8 cellular contexts compared by ENCODE assay signal in the genomic region with DNA sequence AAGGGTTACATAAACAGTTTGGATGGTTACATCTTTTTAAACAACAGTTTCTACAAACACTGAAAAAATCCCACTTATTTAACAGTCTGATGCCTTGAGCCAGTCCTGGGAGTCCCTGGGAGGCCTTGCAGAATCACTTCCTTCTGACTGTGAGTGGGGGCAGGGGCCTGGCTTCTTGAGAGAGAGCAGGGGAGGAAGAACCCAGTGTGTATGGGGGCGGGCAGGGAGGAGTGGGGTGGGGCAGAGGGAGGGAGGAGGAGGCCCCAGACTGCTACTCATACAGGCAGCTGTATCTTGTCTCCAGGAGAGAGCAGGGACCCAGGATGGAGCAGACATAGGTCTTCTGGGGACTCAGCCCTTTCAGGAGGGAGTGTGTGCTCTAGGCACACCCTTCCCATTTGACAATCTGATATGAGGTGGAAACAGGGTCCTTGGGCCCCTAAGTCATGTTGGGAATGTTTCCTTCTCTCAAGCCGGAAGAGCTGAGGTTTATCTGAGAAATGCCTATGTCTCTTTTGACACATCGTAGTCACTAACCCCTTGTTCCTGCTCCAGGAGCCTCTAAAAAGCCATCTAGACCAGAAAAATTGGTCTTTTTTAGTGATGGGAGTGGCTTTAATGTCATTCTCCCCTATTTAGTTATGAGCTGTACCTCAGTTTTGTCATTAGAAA. TPM values are rescaled to one million over a fixed set of nuclear protein-coding genes. Genes with fewer than 3 reads are reported as not detected.
DNase-seq lines count a peak whose midpoint lies in the region; ATAC-seq and TF ChIP-seq lines count a peak whose summit lies in the region.

No MANE protein-coding gene starts in this region.

- H3K4me3 Mint-ChIP-seq in T-helper 17 cell, result peak overlapping the region; percentile 80
- H3K4me3 Mint-ChIP-seq in central memory CD8-positive, alpha-beta T cell, result peak overlapping the region; percentile 66

- H3K79me1 ChIP-seq in mesendoderm (ENCODE audit: low read length), result no peaks in the 10 kb centered on the region

- H3K27me3 Mint-ChIP-seq in T-helper 17 cell, result no peaks in the 10 kb centered on the region
- H3K27me3 Mint-ChIP-seq in central memory CD8-positive, alpha-beta T cell, result no peaks in the 10 kb centered on the region

- H3K4me2 ChIP-seq in mesendoderm (ENCODE audit: low read length), result no peak overlapping the region

- peak; percentile 39 for TF ChIP-seq POLR2A in GM19099 (IDR thresholded peaks at IDR 0.05; ENCODE audit: extremely low read depth, insufficient read length, low read depth)
- TF ChIP-seq POLR2A in stomach (IDR thresholded peaks at IDR 0.05), result no peak

- no peak for TF ChIP-seq CTCF in AG04450 (IDR thresholded peaks at IDR 0.05; ENCODE audit: low read depth, low read length)
- TF ChIP-seq CTCF in stomach (IDR thresholded peaks at IDR 0.05), result no peak

- DNase-seq in AG04450 (ENCODE audit: low read depth, low spot score) (peak; percentile 89), T-helper 17 cell (peak in 1 of 3 donors; percentile 33), mesendoderm (peak; percentile 94), stomach (peak; percentile 63), NCI-H1694 (lab: John Stamatoyannopoulos, UW) (no peak)
- DNase-seq in central memory CD8-positive, alpha-beta T cell (ENCODE audit: low spot score in 2 of 2), result no peak

- no peak for TF ChIP-seq EP300 in stomach (IDR thresholded peaks at IDR 0.05)

- H3K56ac ChIP-seq in mesendoderm (ENCODE audit: low read length), result peak overlapping the region; percentile 19

- H3K18ac ChIP-seq in mesendoderm (ENCODE audit: low read length), result no peak overlapping the region

- H3K4me1 ChIP-seq in mesendoderm (ENCODE audit: control insufficient read depth, low read depth, low read length) (peaks cover 10% of the 10 kb centered on the region), stomach (peaks cover 57 to 90% (median 72%) of the 10 kb centered on the region in 4 donors)

- no peak overlapping the region for H3K4ac ChIP-seq in mesendoderm (ENCODE audit: low read depth, low read length)

- no peak overlapping the region for H2BK120ac ChIP-seq in mesendoderm (ENCODE audit: low read depth, low read length)

- H3K36me3 Mint-ChIP-seq in T-helper 17 cell (ENCODE audit: low read depth), result peaks cover 6% of the 10 kb centered on the region
- H3K36me3 Mint-ChIP-seq in central memory CD8-positive, alpha-beta T cell (ENCODE audit: insufficient read depth), result peaks cover 26% of the 10 kb centered on the region

- WGBS in mesendoderm (ENCODE audit: extremely low coverage, insufficient coverage, low lambda C conversion rate), result no CpG with 5 or more reads among the region's 3 CpGs
- WGBS in stomach, 5 donors, result 32 to 59% (median 45%) methylated on average over 3 of the region's 3 CpGs

- no peak overlapping the region for H2AK5ac ChIP-seq in mesendoderm (ENCODE audit: low read length)

- H3K36me3 ChIP-seq in mesendoderm (ENCODE audit: control insufficient read depth, insufficient read depth, low read length) (no peaks in the 10 kb centered on the region), stomach (no peaks in the 10 kb centered on the region)

- CTCF ChIA-PET in AG04450 (lab: Charles Lee), result interaction anchor here (0.6 to 2.4 kb wide), 6 partner anchors 10 to 383 kb away, joined by 3 to 6 read pairs (median 4); no protein-coding TSS in a partner anchor

- POLR2A ChIA-PET in AG04450 (lab: Yijun Ruan, JAX), result interaction anchor here (1.0 to 1.5 kb wide), 5 partner anchors 9 to 59 kb away, joined by 3 to 10 read pairs (median 5); a partner anchor contains a TSS

- no peak overlapping the region for H2BK15ac ChIP-seq in mesendoderm (replicated peaks; ENCODE audit: low read depth)

- no peak overlapping the region for H3K9ac ChIP-seq in mesendoderm (ENCODE audit: low read length)

- H4K5ac ChIP-seq in mesendoderm (ENCODE audit: low read length), result no peak overlapping the region

- ATAC-seq in HG03196 (IDR thresholded peaks at IDR 0.05; ENCODE audit: unreplicated experiment) (peak; percentile 82), T-helper 17 cell (peak; percentile 88)
- peak; percentile 83 for ATAC-seq in central memory CD8-positive, alpha-beta T cell (replicated peaks; ENCODE audit: extremely low read depth, poor library complexity, severe bottlenecking)

- H3K9me3 Mint-ChIP-seq in central memory CD8-positive, alpha-beta T cell, result no peaks in the 10 kb centered on the region

- H2BK5ac ChIP-seq in mesendoderm (ENCODE audit: low read length), result peak overlapping the region; percentile 58

- H4K8ac ChIP-seq in mesendoderm (ENCODE audit: low read depth, low read length), result no peak overlapping the region

- no peaks in the 10 kb centered on the region for H3K27me3 ChIP-seq in AG04450 (ENCODE audit: control insufficient read depth, insufficient read depth, low read length)
- H3K27me3 ChIP-seq in mesendoderm (ENCODE audit: insufficient read depth, low read length, poor library complexity), result no peaks in the 10 kb centered on the region
- no peaks in the 10 kb centered on the region for H3K27me3 ChIP-seq in stomach

- H3K23ac ChIP-seq in mesendoderm (ENCODE audit: low read length), result no peak overlapping the region

- H3K27ac Mint-ChIP-seq in T-helper 17 cell, result peak overlapping the region; percentile 95
- peak overlapping the region; percentile 93 for H3K27ac Mint-ChIP-seq in central memory CD8-positive, alpha-beta T cell (ENCODE audit: low read depth)

- H3K9me3 ChIP-seq in AG04450 (ENCODE audit: control insufficient read depth, insufficient read depth, low read length), result no peaks in the 10 kb centered on the region
- H3K9me3 ChIP-seq in T-helper 17 cell (ENCODE audit: control insufficient read depth, low read length, poor library complexity, severe bottlenecking), result no peaks in the 10 kb centered on the region
- H3K9me3 ChIP-seq in stomach, result no peaks in the 10 kb centered on the region

- H3K4me3 ChIP-seq in AG04450 (ENCODE audit: low read depth, low read length) (no peak overlapping the region), mesendoderm (ENCODE audit: low read length) (no peak overlapping the region), stomach (no peak overlapping the region)

- H3K79me2 ChIP-seq in mesendoderm (ENCODE audit: control insufficient read depth, insufficient read depth, low read length), result no peaks in the 10 kb centered on the region

- H3K4me1 Mint-ChIP-seq in T-helper 17 cell, result peaks cover 56% of the 10 kb centered on the region
- peaks cover 87% of the 10 kb centered on the region for H3K4me1 Mint-ChIP-seq in central memory CD8-positive, alpha-beta T cell

- intact Hi-C loops in stomach (cut with DNase I; ENCODE audit: low total_unique reads), result no loop called here

- peak overlapping the region; percentile 88 for H3K27ac ChIP-seq in AG04450 (ENCODE audit: low read depth, low read length)
- no peak overlapping the region for H3K27ac ChIP-seq in mesendoderm (ENCODE audit: low read depth, low read length)
- H3K27ac ChIP-seq in stomach, result peak overlapping the region; percentile 62 to 84 (median 80)

RNA-seq across cellular contexts. Expression of a gene that starts 52.8 kb away (rescaled TPM):
- polyA plus RNA-seq in AG04450 (2011; rRNA removed), result 22.6 and 30.0 TPM in 2 replicates
- polyA minus RNA-seq in AG04450 (2011; rRNA and poly(A)+ RNA removed), result 47.8 and 59.2 TPM in 2 replicates
- total RNA-seq in T-helper 17 cell, result 100 to 1,000 TPM; 590 to 639 TPM
- 4.5 TPM for polyA plus RNA-seq in mesendoderm (2013, experiment 1 of 2)
- 4.1 TPM for polyA plus RNA-seq in mesendoderm (2013, experiment 2 of 2)
- 100 to 1,000 TPM in 2 of 5 donors, 10 to 100 TPM in 3; 18.0 to 256 (median 91.5) TPM for total RNA-seq in stomach
- 10 to 100 TPM; 17.1 to 80.2 (median 49.1) TPM for polyA plus RNA-seq in stomach

Comparison
In these comparisons a context has a peak if more than half of its experiments do, and no peak if none do; other contexts are left out.
1. DNase-seq: peak in AG04450 (single experiment), mesendoderm (single experiment) and stomach (single experiment); none in central memory CD8-positive, alpha-beta T cell (0 of 2) and NCI-H1694 (single experiment).
2. Peak in every context shown above with its lines, with median percentiles within 50 percentile points of each other: ATAC-seq.